1 cellular context compared by ENCODE assay signal in genomic region chr21:15164678-15165303, GRCh38.
A peak's percentile ranks its signal among the peaks of the same experiment; 100 is the strongest.
TF ChIP-seq lines count a peak whose summit lies in the region.

No MANE protein-coding gene starts in this region.

TF ChIP-seq in HepG2, 621 proteins besides CTCF, POLR2A, EP300 and RAD21 (continued from another document and continues in another):
- TF ChIP-seq ZSCAN5A (CRISPR knock-in tag; IDR thresholded peaks at IDR 0.05; ENCODE audit: borderline replicate concordance) (no peak), AHDC1 (CRISPR knock-in tag; IDR thresholded peaks at IDR 0.05; ENCODE audit: borderline replicate concordance) (peak; percentile 40; the same call in 1 of the 2 replicates), ZMAT3 (CRISPR knock-in tag; conservative IDR thresholded peaks at IDR 0.05) (no peak), STAT6 (CRISPR knock-in tag; IDR thresholded peaks at IDR 0.05; ENCODE audit: borderline replicate concordance) (no peak), MED8 (CRISPR knock-in tag; IDR thresholded peaks at IDR 0.05; ENCODE audit: insufficient replicate concordance) (no peak), HNF4A (CRISPR knock-in tag; IDR thresholded peaks at IDR 0.05) (peak; percentile 93), SALL1 (CRISPR knock-in tag; IDR thresholded peaks at IDR 0.05) (peak; percentile 63; the same call in 1 of the 2 replicates), MAFF (IDR thresholded peaks at IDR 0.05; ENCODE audit: low read depth, low read length) (no peak), SALL2 (CRISPR knock-in tag; IDR thresholded peaks at IDR 0.05) (no peak), BCL6 (CRISPR knock-in tag; IDR thresholded peaks at IDR 0.05) (peak; percentile 67; the same call in 1 of the 2 replicates), ZNF281 (CRISPR knock-in tag; IDR thresholded peaks at IDR 0.05; ENCODE audit: borderline replicate concordance) (peak; percentile 21; the same call in 1 of the 2 replicates), FOXC1 (CRISPR knock-in tag; IDR thresholded peaks at IDR 0.05; ENCODE audit: borderline replicate concordance) (no peak), ADNP (CRISPR knock-in tag; IDR thresholded peaks at IDR 0.05) (no peak), FOXP1 (IDR thresholded peaks at IDR 0.05) (no peak), FOXP1 (CRISPR knock-in tag; IDR thresholded peaks at IDR 0.05) (peak; percentile 31; the same call in 1 of the 2 replicates), ZNF816 (CRISPR knock-in tag; IDR thresholded peaks at IDR 0.05; ENCODE audit: borderline replicate concordance) (no peak), TP53 (CRISPR knock-in tag; conservative IDR thresholded peaks at IDR 0.05) (peak; percentile 89), NCOR1 (IDR thresholded peaks at IDR 0.05; ENCODE audit: borderline replicate concordance, low read length) (peak; percentile 71; the same call in 1 of the 2 replicates), ZFP90 (CRISPR knock-in tag; IDR thresholded peaks at IDR 0.05; ENCODE audit: borderline replicate concordance) (peak; percentile 33; the same call in 1 of the 2 replicates), ZUFSP (CRISPR knock-in tag; IDR thresholded peaks at IDR 0.05; ENCODE audit: borderline replicate concordance) (no peak), PITX1 (CRISPR knock-in tag; IDR thresholded peaks at IDR 0.05) (no peak), USF2 (IDR thresholded peaks at IDR 0.05; ENCODE audit: low read depth, low read length) (no peak), USF2 (CRISPR knock-in tag; IDR thresholded peaks at IDR 0.05; ENCODE audit: borderline replicate concordance) (no peak), RXRA (CRISPR knock-in tag; IDR thresholded peaks at IDR 0.05) (peak; percentile 47; the same call in 1 of the 2 replicates), SMARCC2 (IDR thresholded peaks at IDR 0.05) (no peak), SNAPC5 (CRISPR knock-in tag; IDR thresholded peaks at IDR 0.05; ENCODE audit: borderline replicate concordance) (no peak), RCOR2 (CRISPR knock-in tag; IDR thresholded peaks at IDR 0.05) (peak; percentile 61; the same call in 1 of the 2 replicates), CREM (IDR thresholded peaks at IDR 0.05) (peak; percentile 54; the same call in 1 of the 2 replicates), CREM (CRISPR knock-in tag; IDR thresholded peaks at IDR 0.05) (no peak), SOX6 (IDR thresholded peaks at IDR 0.05) (no peak), SOX6 (CRISPR knock-in tag; IDR thresholded peaks at IDR 0.05) (peak; percentile 69; the same call in 1 of the 2 replicates), PPARG (CRISPR knock-in tag; conservative IDR thresholded peaks at IDR 0.05) (peak; percentile 46; the same call in 1 of the 2 replicates), ZMYM2 (CRISPR knock-in tag; IDR thresholded peaks at IDR 0.05) (0 out of 2 replicates have a peak, but pooled peaks have one; percentile 67), NR2C2 (CRISPR knock-in tag; IDR thresholded peaks at IDR 0.05; ENCODE audit: borderline replicate concordance) (peak; percentile 85), JUND (CRISPR knock-in tag; IDR thresholded peaks at IDR 0.05) (peak; percentile 96), FOXO1 (CRISPR knock-in tag; IDR thresholded peaks at IDR 0.05) (no peak; the same call in 1 of the 2 replicates), TFDP1 (CRISPR knock-in tag; IDR thresholded peaks at IDR 0.05; ENCODE audit: borderline replicate concordance) (no peak), FOSL1 (CRISPR knock-in tag; IDR thresholded peaks at IDR 0.05; ENCODE audit: borderline replicate concordance) (peak; percentile 90), ZFP82 (CRISPR knock-in tag; IDR thresholded peaks at IDR 0.05; ENCODE audit: borderline replicate concordance) (no peak), ATRX (CRISPR knock-in tag; IDR thresholded peaks at IDR 0.05; ENCODE audit: borderline replicate concordance) (no peak), ZNF607 (CRISPR knock-in tag; IDR thresholded peaks at IDR 0.05; ENCODE audit: borderline replicate concordance) (no peak), JUN (CRISPR knock-in tag; IDR thresholded peaks at IDR 0.05) (0 out of 2 replicates have a peak, but pooled peaks have one; percentile 75), TEAD3 (CRISPR knock-in tag; optimal IDR thresholded peaks at IDR 0.05; ENCODE audit: borderline replicate concordance) (peak; percentile 19), SAP130 (CRISPR knock-in tag; IDR thresholded peaks at IDR 0.05; ENCODE audit: low read depth) (0 out of 2 replicates have a peak, but pooled peaks have one; percentile 22), ZNF770 (CRISPR knock-in tag; IDR thresholded peaks at IDR 0.05) (no peak)
